ENCODE assay signal across 17 cellular contexts in the genomic region with DNA sequence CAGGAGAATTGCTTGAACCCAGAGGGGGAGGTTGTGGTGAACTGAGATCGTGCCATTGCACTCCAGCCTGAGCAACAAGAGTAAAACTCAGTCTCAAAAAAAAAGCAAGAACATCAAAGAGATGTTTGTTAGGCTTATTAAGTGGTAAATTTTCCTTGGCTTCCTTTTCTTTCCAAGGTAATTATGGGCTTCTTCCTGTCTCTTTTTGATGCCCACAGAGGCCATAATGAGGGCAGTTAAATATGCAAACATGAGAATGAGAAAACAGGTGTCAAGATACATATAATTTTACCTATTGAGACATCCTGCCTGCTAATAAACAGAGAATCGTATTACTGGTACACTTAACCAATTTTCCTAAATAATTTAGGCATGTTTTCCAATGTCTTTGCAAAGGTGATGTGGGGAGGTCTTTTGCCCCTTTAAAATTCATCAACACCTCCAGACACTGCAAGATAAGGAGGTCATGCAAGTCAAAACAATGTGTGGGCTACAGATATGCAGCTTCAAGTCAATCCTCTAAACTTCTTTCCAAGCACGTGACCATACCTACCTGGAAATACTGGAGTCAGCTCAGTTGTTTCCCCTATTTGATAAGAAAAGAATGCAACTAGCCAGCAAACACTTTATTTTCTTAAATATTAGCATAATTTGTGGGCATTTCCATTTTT. TPM values are rescaled to one million over a fixed set of nuclear protein-coding genes. Genes with fewer than 3 reads are reported as not detected.
DNase-seq lines count a peak whose midpoint lies in the region; ATAC-seq and TF ChIP-seq lines count a peak whose summit lies in the region.
"Had no signal": no experiment of that assay in that cellular context is flagged by ENCODE, and none has a peak within 500 bp of the region (broad histone marks: within the 10 kb centered on the region; RNA-seq: fewer than 3 reads in every experiment).

No MANE protein-coding gene starts in this region.

- H3K36me3 Mint-ChIP-seq in T-helper 2 cell treated with Interferon-gamma antibody and Interleukin-4, amounts not matched to agents 5 μg/mL and 100 μg/mL, for 36 hours (ENCODE audit: low read depth): peaks cover 23% of the 10 kb centered on the region
- peaks cover 27% of the 10 kb centered on the region for H3K36me3 Mint-ChIP-seq in activated naive CD8-positive, alpha-beta T cell treated with anti-CD3 and anti-CD28 coated beads, Interleukin-2, amount 10 ng/mL, durations not matched to agents 7 days and 5 days
- peaks cover 5% of the 10 kb centered on the region for H3K36me3 Mint-ChIP-seq in natural killer cell treated with Interleukin-12 subunit alpha and Interleukin-12 subunit beta and Interleukin-15 and Interleukin-18, amount 100 ng/mL, for 72 hours

- TF ChIP-seq CTCF in Loucy (conservative IDR thresholded peaks at IDR 0.05; ENCODE audit: low read length): no peak
- no peak for TF ChIP-seq CTCF in foreskin keratinocyte (conservative IDR thresholded peaks at IDR 0.05)

- no peaks in the 10 kb centered on the region for H3K36me3 ChIP-seq in Loucy (ENCODE audit: insufficient read depth, low read length)
- H3K36me3 ChIP-seq: Peyer's patch had no signal

- H3K27me3 Mint-ChIP-seq in T-helper 2 cell treated with Interferon-gamma antibody and Interleukin-4, amounts not matched to agents 5 μg/mL and 100 μg/mL, for 36 hours (ENCODE audit: low read depth): no peaks in the 10 kb centered on the region
- H3K27me3 Mint-ChIP-seq in activated naive CD8-positive, alpha-beta T cell treated with anti-CD3 and anti-CD28 coated beads, Interleukin-2, amount 10 ng/mL, durations not matched to agents 7 days and 5 days: no peaks in the 10 kb centered on the region
- no peaks in the 10 kb centered on the region for H3K27me3 Mint-ChIP-seq in natural killer cell treated with Interleukin-12 subunit alpha and Interleukin-12 subunit beta and Interleukin-15 and Interleukin-18, amount 100 ng/mL, for 72 hours

- no peak for ATAC-seq in activated naive CD8-positive, alpha-beta T cell treated with anti-CD3 and anti-CD28 coated beads, Interleukin-2, amount 10 ng/mL, durations not matched to agents 7 days and 5 days (ENCODE audit: low read depth)
- no peak for ATAC-seq in natural killer cell treated with Interleukin-12 subunit alpha and Interleukin-12 subunit beta and Interleukin-15 and Interleukin-18, amount 100 ng/mL, for 72 hours
- ATAC-seq in HG03457 (IDR thresholded peaks at IDR 0.05; ENCODE audit: unreplicated experiment): no peak
- no peak for ATAC-seq in foreskin keratinocyte

- H3K9me3 Mint-ChIP-seq in T-helper 2 cell treated with Interferon-gamma antibody and Interleukin-4, amounts not matched to agents 5 μg/mL and 100 μg/mL, for 36 hours: no peaks in the 10 kb centered on the region
- H3K9me3 Mint-ChIP-seq in activated naive CD8-positive, alpha-beta T cell treated with anti-CD3 and anti-CD28 coated beads, Interleukin-2, amount 10 ng/mL, durations not matched to agents 7 days and 5 days: no peaks in the 10 kb centered on the region
- no peaks in the 10 kb centered on the region for H3K9me3 Mint-ChIP-seq in natural killer cell treated with Interleukin-12 subunit alpha and Interleukin-12 subunit beta and Interleukin-15 and Interleukin-18, amount 100 ng/mL, for 72 hours
- H3K9me3 Mint-ChIP-seq: HFFc6 had no signal

- peak overlapping the region; percentile 81 for H3K4me3 ChIP-seq in Loucy (ENCODE audit: low read length, poor library complexity, severe bottlenecking)

- no peaks in the 10 kb centered on the region for H3K27me3 ChIP-seq in Loucy (ENCODE audit: insufficient read depth, low read length, poor library complexity, severe bottlenecking)
- H3K27me3 ChIP-seq in foreskin keratinocyte: no peaks in the 10 kb centered on the region
- H3K27me3 ChIP-seq: Peyer's patch had no signal

- H3F3A ChIP-seq in Loucy (ENCODE audit: low read depth): peaks cover 13% of the 10 kb centered on the region; the same call in 1 of the 2 replicates

- H3K4me3 Mint-ChIP-seq in T-helper 2 cell treated with Interferon-gamma antibody and Interleukin-4, amounts not matched to agents 5 μg/mL and 100 μg/mL, for 36 hours: peak overlapping the region; percentile 84
- H3K4me3 Mint-ChIP-seq in activated naive CD8-positive, alpha-beta T cell treated with anti-CD3 and anti-CD28 coated beads, Interleukin-2, amount 10 ng/mL, durations not matched to agents 7 days and 5 days: peak overlapping the region; percentile 91
- peak overlapping the region; percentile 92 for H3K4me3 Mint-ChIP-seq in natural killer cell treated with Interleukin-12 subunit alpha and Interleukin-12 subunit beta and Interleukin-15 and Interleukin-18, amount 100 ng/mL, for 72 hours
- H3K4me3 Mint-ChIP-seq: HFFc6 had no signal

- no peak overlapping the region for H3K27ac ChIP-seq in foreskin keratinocyte
- H3K27ac ChIP-seq: epithelial cell of prostate, Peyer's patch, VCaP had no signal

- no peak for DNase-seq in T-helper 2 cell treated with Interferon-gamma antibody and Interleukin-4, amounts not matched to agents 5 μg/mL and 100 μg/mL, for 36 hours (ENCODE audit: low spot score)
- DNase-seq in T-helper 2 cell (no peak), foreskin keratinocyte (no peak), inferior parietal cortex (ENCODE audit: extremely low spot score) (no peak)
- no peak for DNase-seq in activated naive CD8-positive, alpha-beta T cell treated with anti-CD3 and anti-CD28 coated beads, Interleukin-2, amount 10 ng/mL, durations not matched to agents 7 days and 5 days
- no peak for DNase-seq in natural killer cell treated with Interleukin-12 subunit alpha and Interleukin-12 subunit beta and Interleukin-15 and Interleukin-18, amount 100 ng/mL, for 72 hours (ENCODE audit: low spot score)
- DNase-seq: ACHN, amygdala, GDM1, HFFc6, NCI-H1436 treated with DMSO at 0.1 percent for 48 hours, Peyer's patch, substantia nigra had no signal

- H3K9me2 ChIP-seq in Loucy (replicated peaks; ENCODE audit: low read depth, low read length): no peaks in the 10 kb centered on the region

- H3K4me1 Mint-ChIP-seq in T-helper 2 cell treated with Interferon-gamma antibody and Interleukin-4, amounts not matched to agents 5 μg/mL and 100 μg/mL, for 36 hours (ENCODE audit: low read depth): peaks cover 43% of the 10 kb centered on the region
- H3K4me1 Mint-ChIP-seq in activated naive CD8-positive, alpha-beta T cell treated with anti-CD3 and anti-CD28 coated beads, Interleukin-2, amount 10 ng/mL, durations not matched to agents 7 days and 5 days: peaks cover 38% of the 10 kb centered on the region
- peaks cover 32 to 34% of the 10 kb centered on the region in 2 donors for H3K4me1 Mint-ChIP-seq in natural killer cell treated with Interleukin-12 subunit alpha and Interleukin-12 subunit beta and Interleukin-15 and Interleukin-18, amount 100 ng/mL, for 72 hours (ENCODE audit: low read depth in 2 of 2)

- POLR2A ChIA-PET in activated naive CD8-positive, alpha-beta T cell treated with anti-CD3 and anti-CD28 coated beads, Interleukin-2, amount 10 ng/mL, durations not matched to agents 7 days and 5 days (lab: Charles Lee): no interaction called here

- H4K20me1 ChIP-seq in Loucy (ENCODE audit: insufficient read depth, low read length, poor library complexity, severe bottlenecking): peaks cover 60% of the 10 kb centered on the region

- peaks cover 61% of the 10 kb centered on the region for H3K4me1 ChIP-seq in Loucy (ENCODE audit: insufficient read depth, low read length, poor library complexity, severe bottlenecking)
- no peaks in the 10 kb centered on the region for H3K4me1 ChIP-seq in foreskin keratinocyte
- H3K4me1 ChIP-seq: Peyer's patch had no signal

- H3K9ac ChIP-seq in Loucy (ENCODE audit: low read depth, low read length, poor library complexity, severe bottlenecking): peak overlapping the region; percentile 91

- H2AFZ ChIP-seq in Loucy (ENCODE audit: low read length): no peak overlapping the region

- H3K79me2 ChIP-seq in Loucy (ENCODE audit: insufficient read depth, low read length): peaks cover 67% of the 10 kb centered on the region

- no peak overlapping the region for H3K27ac Mint-ChIP-seq in T-helper 2 cell treated with Interferon-gamma antibody and Interleukin-4, amounts not matched to agents 5 μg/mL and 100 μg/mL, for 36 hours
- peak overlapping the region; percentile 67 for H3K27ac Mint-ChIP-seq in activated naive CD8-positive, alpha-beta T cell treated with anti-CD3 and anti-CD28 coated beads, Interleukin-2, amount 10 ng/mL, durations not matched to agents 7 days and 5 days
- H3K27ac Mint-ChIP-seq in natural killer cell treated with Interleukin-12 subunit alpha and Interleukin-12 subunit beta and Interleukin-15 and Interleukin-18, amount 100 ng/mL, for 72 hours: peak overlapping the region; percentile 89 to 90
- H3K27ac Mint-ChIP-seq: HFFc6 had no signal

- H3K4me2 ChIP-seq in Loucy (ENCODE audit: low read depth, low read length, poor library complexity, severe bottlenecking): peak overlapping the region; percentile 93

- no peaks in the 10 kb centered on the region for H3K9me3 ChIP-seq in Loucy (ENCODE audit: insufficient read depth, low read depth, low read length)
- H3K9me3 ChIP-seq: Peyer's patch had no signal

RNA-seq across cellular contexts. Expression of a gene that starts 2.7 kb away (rescaled TPM):
- total RNA-seq in activated naive CD8-positive, alpha-beta T cell treated with anti-CD3 and anti-CD28 coated beads, Interleukin-2, amount 10 ng/mL, durations not matched to agents 7 days and 5 days: 10 to 100 TPM; 60.9 to 66.5 TPM
- 10 to 100 TPM; 56.8 to 76.5 TPM for total RNA-seq in natural killer cell treated with Interleukin-12 subunit alpha and Interleukin-12 subunit beta and Interleukin-15 and Interleukin-18, amount 100 ng/mL, for 72 hours
- 6.5 and 10.2 TPM in 2 replicates for total RNA-seq in foreskin keratinocyte
- polyA plus RNA-seq in foreskin keratinocyte: 2.8 and 5.7 TPM in 2 replicates
